In genomic region chr5:111948517-111948916, GRCh38 we compare ENCODE assay signal across 12 cellular contexts.
A peak's percentile ranks its signal among the peaks of the same experiment; 100 is the strongest.
DNase-seq lines count a peak whose midpoint lies in the region; ATAC-seq and TF ChIP-seq lines count a peak whose summit lies in the region.
"Had no signal": no experiment of that assay in that cellular context is flagged by ENCODE, and none has a peak within 500 bp of the region (broad histone marks: within the 10 kb centered on the region; RNA-seq: fewer than 3 reads in every experiment).

No MANE protein-coding gene starts in this region.

- no peaks in the 10 kb centered on the region for H3K27me3 ChIP-seq in fibroblast of lung (ENCODE audit: control insufficient read depth, insufficient read depth, low read length)
- no peaks in the 10 kb centered on the region for H3K27me3 ChIP-seq in CD8-positive, alpha-beta memory T cell (ENCODE audit: insufficient read depth, low read length, poor library complexity, severe bottlenecking)

- H3K79me2 ChIP-seq in fibroblast of lung (ENCODE audit: control insufficient read depth, insufficient read depth, low read length): no peaks in the 10 kb centered on the region
- H3K79me2 ChIP-seq: parathyroid adenoma had no signal

- no peaks in the 10 kb centered on the region for H3K9me3 ChIP-seq in fibroblast of lung (ENCODE audit: control insufficient read depth, insufficient read depth, low read depth, low read length)
- H3K9me3 ChIP-seq in CD8-positive, alpha-beta memory T cell (ENCODE audit: low read length): no peaks in the 10 kb centered on the region

- H3K9ac ChIP-seq in fibroblast of lung (ENCODE audit: insufficient read depth, low read length): no peak overlapping the region
- H3K9ac ChIP-seq: parathyroid adenoma had no signal

- peaks cover 0 to 13% (median 0%) of the 10 kb centered on the region in 5 donors for H3K9me3 Mint-ChIP-seq in CD8-positive, alpha-beta memory T cell

- H3K36me3 ChIP-seq in fibroblast of lung (ENCODE audit: control insufficient read depth, insufficient read depth, low read length): no peaks in the 10 kb centered on the region
- H3K36me3 ChIP-seq in CD8-positive, alpha-beta memory T cell (ENCODE audit: insufficient read depth, low read length): no peaks in the 10 kb centered on the region

- in situ Hi-C loops in G401 (cut with HindIII; ENCODE audit: low sequenced_read_pairs): no loop called here

- H3K27me3 Mint-ChIP-seq in CD8-positive, alpha-beta memory T cell: peaks cover 4% of the 10 kb centered on the region in 2 donors

- ATAC-seq in HG03196 (IDR thresholded peaks at IDR 0.05; ENCODE audit: unreplicated experiment): no peak
- ATAC-seq: esophagus mucosa, left colon had no signal

- no peak for TF ChIP-seq CTCF in AG10803 (conservative IDR thresholded peaks at IDR 0.05; ENCODE audit: low read length)
- TF ChIP-seq CTCF in fibroblast of lung (conservative IDR thresholded peaks at IDR 0.05 in 1 of 2, IDR thresholded peaks at IDR 0.05 in 1 of 2; ENCODE audit: low read depth in 1 of 2, low read length in 2 of 2): no peak

- POLR2A ChIA-PET in CD8-positive, alpha-beta memory T cell (lab: Charles Lee): no interaction called here

- DNase-seq in AG10803 (ENCODE audit: low read depth): peak; percentile 99
- peak; percentile 93 for DNase-seq in RPMI7951 (ENCODE audit: low read depth)
- peak; percentile 94 to 99 for DNase-seq in fibroblast of lung (ENCODE audit: low read depth in 2 of 2)
- peak; percentile 95 for DNase-seq in non-pigmented ciliary epithelial cell (ENCODE audit: low read depth)
- no peak for DNase-seq in CD8-positive, alpha-beta memory T cell
- DNase-seq in G401 (ENCODE audit: low spot score): no peak
- no peak for DNase-seq in activated CD4-positive, alpha-beta T cell treated with anti-CD3 and anti-CD28 coated beads, Interleukin-2, amount 50 U/mL, for 4 hours
- DNase-seq: activated CD8-positive, alpha-beta memory T cell treated with anti-CD3 and anti-CD28 coated beads, Interleukin-2, amount 50 U/mL, for 4 hours; left colon had no signal

- CTCF ChIA-PET in CD8-positive, alpha-beta memory T cell (lab: Charles Lee): no interaction called here

- peaks cover 10% of the 10 kb centered on the region for H3K4me1 ChIP-seq in fibroblast of lung (ENCODE audit: control insufficient read depth, extremely low read depth, insufficient read depth, low read length)
- no peaks in the 10 kb centered on the region for H3K4me1 ChIP-seq in CD8-positive, alpha-beta memory T cell (ENCODE audit: insufficient read depth, low read length)
- H3K4me1 ChIP-seq: parathyroid adenoma had no signal

- H3K27ac Mint-ChIP-seq in CD8-positive, alpha-beta memory T cell: no peak overlapping the region

- H3K4me2 ChIP-seq in fibroblast of lung (ENCODE audit: extremely low read depth, insufficient read depth, low read length): peak overlapping the region; percentile 48

- H3K36me3 Mint-ChIP-seq in CD8-positive, alpha-beta memory T cell: no peaks in the 10 kb centered on the region

- H3K4me1 Mint-ChIP-seq in CD8-positive, alpha-beta memory T cell: no peaks in the 10 kb centered on the region

- H4K20me1 ChIP-seq in fibroblast of lung (ENCODE audit: control insufficient read depth, extremely low read depth, insufficient read depth, low read length): no peaks in the 10 kb centered on the region

- H2AFZ ChIP-seq in fibroblast of lung (ENCODE audit: low read length): no peak overlapping the region
- H2AFZ ChIP-seq: parathyroid adenoma had no signal

- H3K4me3 ChIP-seq in AG10803 (ENCODE audit: low read length) (no peak overlapping the region), fibroblast of lung (replicated peaks in 1 of 4; ENCODE audit: control extremely low read depth in 1 of 4, insufficient read depth in 1 of 4, low read depth in 3 of 4, low read length in 4 of 4) (no peak overlapping the region)
- no peak overlapping the region for H3K4me3 ChIP-seq in CD8-positive, alpha-beta memory T cell (ENCODE audit: low read length)

- peak overlapping the region; percentile 72 for H3K27ac ChIP-seq in fibroblast of lung (ENCODE audit: insufficient read depth, low read length)
- no peak overlapping the region for H3K27ac ChIP-seq in CD8-positive, alpha-beta memory T cell (ENCODE audit: low read depth, low read length)
- H3K27ac ChIP-seq: parathyroid adenoma had no signal

- H3K4me3 Mint-ChIP-seq in CD8-positive, alpha-beta memory T cell: no peak overlapping the region

Comparison
In these comparisons a context has a peak if more than half of its experiments do, and no peak if none do; other contexts are left out.
1. DNase-seq: peak in AG10803 (single experiment), RPMI7951 (single experiment), fibroblast of lung (2 of 2) and non-pigmented ciliary epithelial cell (single experiment); none in CD8-positive, alpha-beta memory T cell (0 of 5), G401 (single experiment) and activated CD4-positive, alpha-beta T cell treated with anti-CD3 and anti-CD28 coated beads, Interleukin-2, amount 50 U/mL, for 4 hours (0 of 2).